In the genomic region with DNA sequence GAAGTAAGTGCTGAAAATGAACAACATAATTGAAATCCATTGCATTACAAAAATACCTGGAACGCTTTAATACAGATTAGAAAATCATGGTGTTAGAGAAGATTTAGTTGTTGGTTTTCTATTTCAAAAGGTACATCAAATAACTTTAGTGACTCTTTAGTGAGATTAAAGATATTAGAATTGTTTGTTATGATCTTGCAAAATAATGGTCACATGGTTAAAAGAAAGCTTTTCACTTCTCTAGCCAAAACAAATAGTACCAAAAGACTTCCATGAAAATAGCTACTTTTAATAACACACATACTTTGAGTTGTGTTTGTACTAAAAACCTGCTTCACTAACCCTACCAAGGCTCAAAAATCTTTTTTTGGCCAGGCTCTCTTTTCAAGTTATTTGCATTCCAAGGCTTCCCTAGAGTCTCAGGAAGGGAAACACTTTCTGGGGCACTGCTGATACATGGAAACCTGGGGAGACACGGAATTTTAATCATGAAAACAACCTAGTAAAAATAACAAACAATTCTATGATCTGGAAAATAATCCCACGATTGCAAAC, we compare ENCODE assay signal across 1 cellular context.
TF ChIP-seq lines count a peak whose summit lies in the region.

A gene with protein sequence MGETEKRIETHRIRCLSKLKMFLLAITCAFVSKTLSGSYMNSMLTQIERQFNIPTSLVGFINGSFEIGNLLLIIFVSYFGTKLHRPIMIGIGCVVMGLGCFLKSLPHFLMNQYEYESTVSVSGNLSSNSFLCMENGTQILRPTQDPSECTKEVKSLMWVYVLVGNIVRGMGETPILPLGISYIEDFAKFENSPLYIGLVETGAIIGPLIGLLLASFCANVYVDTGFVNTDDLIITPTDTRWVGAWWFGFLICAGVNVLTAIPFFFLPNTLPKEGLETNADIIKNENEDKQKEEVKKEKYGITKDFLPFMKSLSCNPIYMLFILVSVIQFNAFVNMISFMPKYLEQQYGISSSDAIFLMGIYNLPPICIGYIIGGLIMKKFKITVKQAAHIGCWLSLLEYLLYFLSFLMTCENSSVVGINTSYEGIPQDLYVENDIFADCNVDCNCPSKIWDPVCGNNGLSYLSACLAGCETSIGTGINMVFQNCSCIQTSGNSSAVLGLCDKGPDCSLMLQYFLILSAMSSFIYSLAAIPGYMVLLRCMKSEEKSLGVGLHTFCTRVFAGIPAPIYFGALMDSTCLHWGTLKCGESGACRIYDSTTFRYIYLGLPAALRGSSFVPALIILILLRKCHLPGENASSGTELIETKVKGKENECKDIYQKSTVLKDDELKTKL (minus strand): TSS at position 147 of the 555 bp plus-strand sequence. CDS start 270 bp downstream, outside the sequence.

TF ChIP-seq in HepG2, 621 proteins besides CTCF, POLR2A, EP300 and RAD21:
- TF ChIP-seq GTF3A (CRISPR knock-in tag; conservative IDR thresholded peaks at IDR 0.05) (no peak), ZNF749 (CRISPR knock-in tag; IDR thresholded peaks at IDR 0.05; ENCODE audit: borderline replicate concordance) (no peak), ZNF790 (CRISPR knock-in tag; IDR thresholded peaks at IDR 0.05; ENCODE audit: borderline replicate concordance) (no peak), RBM39 (IDR thresholded peaks at IDR 0.05; ENCODE audit: low read depth, low read length, poor library complexity, severe bottlenecking) (no peak), ZNF232 (CRISPR knock-in tag; IDR thresholded peaks at IDR 0.05; ENCODE audit: borderline replicate concordance) (no peak), POLR2AphosphoS5 (IDR thresholded peaks at IDR 0.05; ENCODE audit: low read depth, low read length) (no peak), ZNF629 (CRISPR knock-in tag; conservative IDR thresholded peaks at IDR 0.05) (no peak), KDM1A (CRISPR knock-in tag; IDR thresholded peaks at IDR 0.05) (no peak), MBNL3 (CRISPR knock-in tag; conservative IDR thresholded peaks at IDR 0.05) (no peak), ZBTB3 (CRISPR knock-in tag; IDR thresholded peaks at IDR 0.05; ENCODE audit: borderline replicate concordance, low read depth) (no peak), CBX2 (IDR thresholded peaks at IDR 0.05; ENCODE audit: low read depth, low read length) (no peak), CBX2 (CRISPR knock-in tag; IDR thresholded peaks at IDR 0.05; ENCODE audit: low read depth) (no peak), PLRG1 (conservative IDR thresholded peaks at IDR 0.05) (no peak), NFKBIZ (CRISPR knock-in tag; IDR thresholded peaks at IDR 0.05) (no peak)
- TF ChIP-seq, protein P1, sequence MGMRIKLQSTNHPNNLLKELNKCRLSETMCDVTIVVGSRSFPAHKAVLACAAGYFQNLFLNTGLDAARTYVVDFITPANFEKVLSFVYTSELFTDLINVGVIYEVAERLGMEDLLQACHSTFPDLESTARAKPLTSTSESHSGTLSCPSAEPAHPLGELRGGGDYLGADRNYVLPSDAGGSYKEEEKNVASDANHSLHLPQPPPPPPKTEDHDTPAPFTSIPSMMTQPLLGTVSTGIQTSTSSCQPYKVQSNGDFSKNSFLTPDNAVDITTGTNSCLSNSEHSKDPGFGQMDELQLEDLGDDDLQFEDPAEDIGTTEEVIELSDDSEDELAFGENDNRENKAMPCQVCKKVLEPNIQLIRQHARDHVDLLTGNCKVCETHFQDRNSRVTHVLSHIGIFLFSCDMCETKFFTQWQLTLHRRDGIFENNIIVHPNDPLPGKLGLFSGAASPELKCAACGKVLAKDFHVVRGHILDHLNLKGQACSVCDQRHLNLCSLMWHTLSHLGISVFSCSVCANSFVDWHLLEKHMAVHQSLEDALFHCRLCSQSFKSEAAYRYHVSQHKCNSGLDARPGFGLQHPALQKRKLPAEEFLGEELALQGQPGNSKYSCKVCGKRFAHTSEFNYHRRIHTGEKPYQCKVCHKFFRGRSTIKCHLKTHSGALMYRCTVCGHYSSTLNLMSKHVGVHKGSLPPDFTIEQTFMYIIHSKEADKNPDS (CRISPR knock-in tag; IDR thresholded peaks at IDR 0.05): no peak
- TF ChIP-seq, protein P2, sequence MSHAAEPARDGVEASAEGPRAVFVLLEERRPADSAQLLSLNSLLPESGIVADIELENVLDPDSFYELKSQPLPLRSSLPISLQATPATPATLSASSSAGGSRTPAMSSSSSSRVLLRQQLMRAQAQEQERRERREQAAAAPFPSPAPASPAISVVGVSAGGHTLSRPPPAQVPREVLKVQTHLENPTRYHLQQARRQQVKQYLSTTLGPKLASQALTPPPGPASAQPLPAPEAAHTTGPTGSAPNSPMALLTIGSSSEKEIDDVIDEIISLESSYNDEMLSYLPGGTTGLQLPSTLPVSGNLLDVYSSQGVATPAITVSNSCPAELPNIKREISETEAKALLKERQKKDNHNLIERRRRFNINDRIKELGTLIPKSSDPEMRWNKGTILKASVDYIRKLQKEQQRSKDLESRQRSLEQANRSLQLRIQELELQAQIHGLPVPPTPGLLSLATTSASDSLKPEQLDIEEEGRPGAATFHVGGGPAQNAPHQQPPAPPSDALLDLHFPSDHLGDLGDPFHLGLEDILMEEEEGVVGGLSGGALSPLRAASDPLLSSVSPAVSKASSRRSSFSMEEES (CRISPR knock-in tag; IDR thresholded peaks at IDR 0.05): no peak
- TF ChIP-seq, protein P3, sequence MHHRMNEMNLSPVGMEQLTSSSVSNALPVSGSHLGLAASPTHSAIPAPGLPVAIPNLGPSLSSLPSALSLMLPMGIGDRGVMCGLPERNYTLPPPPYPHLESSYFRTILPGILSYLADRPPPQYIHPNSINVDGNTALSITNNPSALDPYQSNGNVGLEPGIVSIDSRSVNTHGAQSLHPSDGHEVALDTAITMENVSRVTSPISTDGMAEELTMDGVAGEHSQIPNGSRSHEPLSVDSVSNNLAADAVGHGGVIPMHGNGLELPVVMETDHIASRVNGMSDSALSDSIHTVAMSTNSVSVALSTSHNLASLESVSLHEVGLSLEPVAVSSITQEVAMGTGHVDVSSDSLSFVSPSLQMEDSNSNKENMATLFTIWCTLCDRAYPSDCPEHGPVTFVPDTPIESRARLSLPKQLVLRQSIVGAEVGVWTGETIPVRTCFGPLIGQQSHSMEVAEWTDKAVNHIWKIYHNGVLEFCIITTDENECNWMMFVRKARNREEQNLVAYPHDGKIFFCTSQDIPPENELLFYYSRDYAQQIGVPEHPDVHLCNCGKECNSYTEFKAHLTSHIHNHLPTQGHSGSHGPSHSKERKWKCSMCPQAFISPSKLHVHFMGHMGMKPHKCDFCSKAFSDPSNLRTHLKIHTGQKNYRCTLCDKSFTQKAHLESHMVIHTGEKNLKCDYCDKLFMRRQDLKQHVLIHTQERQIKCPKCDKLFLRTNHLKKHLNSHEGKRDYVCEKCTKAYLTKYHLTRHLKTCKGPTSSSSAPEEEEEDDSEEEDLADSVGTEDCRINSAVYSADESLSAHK (CRISPR knock-in tag; IDR thresholded peaks at IDR 0.05; ENCODE audit: borderline replicate concordance): no peak
- TF ChIP-seq, protein P4, sequence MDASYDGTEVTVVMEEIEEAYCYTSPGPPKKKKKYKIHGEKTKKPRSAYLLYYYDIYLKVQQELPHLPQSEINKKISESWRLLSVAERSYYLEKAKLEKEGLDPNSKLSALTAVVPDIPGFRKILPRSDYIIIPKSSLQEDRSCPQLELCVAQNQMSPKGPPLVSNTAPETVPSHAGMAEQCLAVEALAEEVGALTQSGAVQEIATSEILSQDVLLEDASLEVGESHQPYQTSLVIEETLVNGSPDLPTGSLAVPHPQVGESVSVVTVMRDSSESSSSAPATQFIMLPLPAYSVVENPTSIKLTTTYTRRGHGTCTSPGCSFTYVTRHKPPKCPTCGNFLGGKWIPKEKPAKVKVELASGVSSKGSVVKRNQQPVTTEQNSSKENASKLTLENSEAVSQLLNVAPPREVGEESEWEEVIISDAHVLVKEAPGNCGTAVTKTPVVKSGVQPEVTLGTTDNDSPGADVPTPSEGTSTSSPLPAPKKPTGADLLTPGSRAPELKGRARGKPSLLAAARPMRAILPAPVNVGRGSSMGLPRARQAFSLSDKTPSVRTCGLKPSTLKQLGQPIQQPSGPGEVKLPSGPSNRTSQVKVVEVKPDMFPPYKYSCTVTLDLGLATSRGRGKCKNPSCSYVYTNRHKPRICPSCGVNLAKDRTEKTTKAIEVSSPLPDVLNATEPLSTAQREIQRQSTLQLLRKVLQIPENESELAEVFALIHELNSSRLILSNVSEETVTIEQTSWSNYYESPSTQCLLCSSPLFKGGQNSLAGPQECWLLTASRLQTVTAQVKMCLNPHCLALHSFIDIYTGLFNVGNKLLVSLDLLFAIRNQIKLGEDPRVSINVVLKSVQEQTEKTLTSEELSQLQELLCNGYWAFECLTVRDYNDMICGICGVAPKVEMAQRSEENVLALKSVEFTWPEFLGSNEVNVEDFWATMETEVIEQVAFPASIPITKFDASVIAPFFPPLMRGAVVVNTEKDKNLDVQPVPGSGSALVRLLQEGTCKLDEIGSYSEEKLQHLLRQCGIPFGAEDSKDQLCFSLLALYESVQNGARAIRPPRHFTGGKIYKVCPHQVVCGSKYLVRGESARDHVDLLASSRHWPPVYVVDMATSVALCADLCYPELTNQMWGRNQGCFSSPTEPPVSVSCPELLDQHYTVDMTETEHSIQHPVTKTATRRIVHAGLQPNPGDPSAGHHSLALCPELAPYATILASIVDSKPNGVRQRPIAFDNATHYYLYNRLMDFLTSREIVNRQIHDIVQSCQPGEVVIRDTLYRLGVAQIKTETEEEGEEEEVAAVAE (CRISPR knock-in tag; IDR thresholded peaks at IDR 0.05; ENCODE audit: borderline replicate concordance): no peak
- TF ChIP-seq, protein P5, sequence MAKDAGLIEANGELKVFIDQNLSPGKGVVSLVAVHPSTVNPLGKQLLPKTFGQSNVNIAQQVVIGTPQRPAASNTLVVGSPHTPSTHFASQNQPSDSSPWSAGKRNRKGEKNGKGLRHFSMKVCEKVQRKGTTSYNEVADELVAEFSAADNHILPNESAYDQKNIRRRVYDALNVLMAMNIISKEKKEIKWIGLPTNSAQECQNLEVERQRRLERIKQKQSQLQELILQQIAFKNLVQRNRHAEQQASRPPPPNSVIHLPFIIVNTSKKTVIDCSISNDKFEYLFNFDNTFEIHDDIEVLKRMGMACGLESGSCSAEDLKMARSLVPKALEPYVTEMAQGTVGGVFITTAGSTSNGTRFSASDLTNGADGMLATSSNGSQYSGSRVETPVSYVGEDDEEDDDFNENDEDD (CRISPR knock-in tag; IDR thresholded peaks at IDR 0.05; ENCODE audit: borderline replicate concordance): no peak
